In the genomic region with DNA sequence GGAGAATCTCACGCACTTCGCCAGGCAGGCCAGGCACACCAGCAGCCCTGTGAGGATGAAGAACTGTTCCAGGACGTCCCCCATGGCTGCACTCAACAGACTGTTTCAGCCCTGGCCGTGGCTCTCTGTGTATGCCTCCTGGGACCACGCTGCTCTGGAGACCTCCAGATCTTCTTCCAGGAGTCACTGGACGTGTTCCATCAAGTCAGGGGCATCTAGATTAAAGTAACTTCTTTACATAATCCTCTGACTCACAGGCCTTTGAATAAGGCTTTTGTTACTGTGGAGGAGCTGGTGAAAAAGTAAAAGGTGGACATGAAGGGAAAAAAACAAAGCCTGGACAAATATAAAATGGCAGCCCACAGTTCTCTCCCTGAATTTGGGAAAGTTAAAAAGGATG, we compare ENCODE assay signal across 17 cellular contexts. TPM values are rescaled to one million over a fixed set of nuclear protein-coding genes. Genes with fewer than 3 reads are reported as not detected.
A peak's percentile ranks its signal among the peaks of the same experiment; 100 is the strongest.
DNase-seq lines count a peak whose midpoint lies in the region; TF ChIP-seq lines count a peak whose summit lies in the region.
"Had no signal": no experiment of that assay in that cellular context is flagged by ENCODE, and none has a peak within 500 bp of the region (broad histone marks: within the 10 kb centered on the region; RNA-seq: fewer than 3 reads in every experiment).

A gene (minus strand): TSS at position 156 of the 400 bp plus-strand sequence. CDS start 72 bp downstream, at position 84.

- H3K36me3 Mint-ChIP-seq in endothelial cell (ENCODE audit: low read depth, unreplicated experiment), result no peaks in the 10 kb centered on the region
- no peaks in the 10 kb centered on the region for H3K36me3 Mint-ChIP-seq in activated naive CD4-positive, alpha-beta T cell treated with anti-CD3 and anti-CD28 coated beads, Interleukin-2, amount 10 ng/mL, durations not matched to agents 7 days and 5 days

- POLR2A ChIA-PET in RWPE1 (lab: Yijun Ruan, JAX; ENCODE audit: low non-redundant PET), result no interaction called here

- H3K4me3 ChIP-seq in HAP-1, result no peak within 1 kb of the TSS
- no peak within 1 kb of the TSS for H3K4me3 ChIP-seq in retinal pigment epithelial cell (ENCODE audit: low read length)
- H3K4me3 ChIP-seq in thyroid gland (replicated peaks in 1 of 3), result no peak within 1 kb of the TSS
- no peak within 1 kb of the TSS for H3K4me3 ChIP-seq in BE2C (ENCODE audit: low read depth, low read length)
- H3K4me3 ChIP-seq: K562 had no signal

- no peaks in the 10 kb centered on the region for H3K4me1 Mint-ChIP-seq in endothelial cell (ENCODE audit: unreplicated experiment)
- H3K4me1 Mint-ChIP-seq in activated naive CD4-positive, alpha-beta T cell treated with anti-CD3 and anti-CD28 coated beads, Interleukin-2, amount 10 ng/mL, durations not matched to agents 7 days and 5 days, result no peaks in the 10 kb centered on the region

- no peaks in the 10 kb centered on the region for H3K9me3 ChIP-seq in HAP-1
- no peaks in the 10 kb centered on the region for H3K9me3 ChIP-seq in thyroid gland
- no peaks in the 10 kb centered on the region for H3K9me3 ChIP-seq in BE2C

- no peak within 1 kb of the TSS for H3K4me3 Mint-ChIP-seq in endothelial cell (ENCODE audit: unreplicated experiment)
- H3K4me3 Mint-ChIP-seq in activated naive CD4-positive, alpha-beta T cell treated with anti-CD3 and anti-CD28 coated beads, Interleukin-2, amount 10 ng/mL, durations not matched to agents 7 days and 5 days, result no peak within 1 kb of the TSS

- H3K27ac ChIP-seq in RWPE1, result peak within 1 kb of the TSS; percentile 57
- no peak within 1 kb of the TSS for H3K27ac ChIP-seq in thyroid gland

- 82 to 88% methylated on average over 6 of the region's 6 CpGs for WGBS in thyroid gland, 2 donors

- in situ Hi-C loops in HAP-1 (cut with MboI; ENCODE audit: low sequenced_read_pairs), result no loop called here

- peaks cover 8% of the 10 kb centered on the region for H3K4me1 ChIP-seq in HAP-1
- H3K4me1 ChIP-seq in thyroid gland, result peaks cover 3 to 9% of the 10 kb centered on the region in 2 donors
- H3K4me1 ChIP-seq in BE2C, result no peaks in the 10 kb centered on the region

- H3K9me3 Mint-ChIP-seq in endothelial cell (ENCODE audit: unreplicated experiment), result no peaks in the 10 kb centered on the region
- H3K9me3 Mint-ChIP-seq in activated naive CD4-positive, alpha-beta T cell treated with anti-CD3 and anti-CD28 coated beads, Interleukin-2, amount 10 ng/mL, durations not matched to agents 7 days and 5 days, result no peaks in the 10 kb centered on the region

- H3K27me3 ChIP-seq in HAP-1 (ENCODE audit: low read depth) (no peaks in the 10 kb centered on the region), thyroid gland (no peaks in the 10 kb centered on the region), BE2C (no peaks in the 10 kb centered on the region)

- CTCF ChIA-PET in RWPE1 (lab: Yijun Ruan, JAX), result interaction anchor here (0.6 to 2.5 kb wide), 4 partner anchors 15 to 102 kb away, joined by 3 to 8 read pairs (median 4); no protein-coding TSS in a partner anchor
- CTCF ChIA-PET in activated naive CD4-positive, alpha-beta T cell treated with anti-CD3 and anti-CD28 coated beads, Interleukin-2, amount 10 ng/mL, durations not matched to agents 7 days and 5 days (lab: Charles Lee), result no interaction called here

- H3K27me3 Mint-ChIP-seq in endothelial cell (ENCODE audit: unreplicated experiment), result no peaks in the 10 kb centered on the region
- H3K27me3 Mint-ChIP-seq in activated naive CD4-positive, alpha-beta T cell treated with anti-CD3 and anti-CD28 coated beads, Interleukin-2, amount 10 ng/mL, durations not matched to agents 7 days and 5 days, result peaks cover 9% of the 10 kb centered on the region

- H3K27ac Mint-ChIP-seq in endothelial cell (ENCODE audit: unreplicated experiment), result peak within 1 kb of the TSS; percentile 30
- H3K27ac Mint-ChIP-seq in activated naive CD4-positive, alpha-beta T cell treated with anti-CD3 and anti-CD28 coated beads, Interleukin-2, amount 10 ng/mL, durations not matched to agents 7 days and 5 days, result no peak within 1 kb of the TSS

- no peak for TF ChIP-seq CTCF in RWPE1 (conservative IDR thresholded peaks at IDR 0.05; ENCODE audit: low read depth)
- no peak for TF ChIP-seq CTCF in endothelial cell (IDR thresholded peaks at IDR 0.05; ENCODE audit: unreplicated experiment)
- TF ChIP-seq CTCF in retinal pigment epithelial cell (conservative IDR thresholded peaks at IDR 0.05; ENCODE audit: low read depth, low read length), result no peak
- no peak for TF ChIP-seq CTCF in thyroid gland (IDR thresholded peaks at IDR 0.05)
- no peak for TF ChIP-seq CTCF in BE2C (IDR thresholded peaks at IDR 0.05; ENCODE audit: low read depth, low read length)

- no peaks in the 10 kb centered on the region; the same call in 1 of the 2 replicates for H3K36me3 ChIP-seq in HAP-1 (replicated peaks)
- no peaks in the 10 kb centered on the region for H3K36me3 ChIP-seq in thyroid gland
- no peaks in the 10 kb centered on the region for H3K36me3 ChIP-seq in BE2C

- intact Hi-C loops in thyroid gland (cut with DNase I), result no loop called here

- TF ChIP-seq POLR2A in thyroid gland (IDR thresholded peaks at IDR 0.05), result no peak

- DNase-seq in HAP-1 (ENCODE audit: low spot score in 2 of 2) (peak; percentile 62 to 90), RWPE1 (ENCODE audit: low spot score) (peak; percentile 69), endothelial cell (ENCODE audit: low spot score) (no peak), retinal pigment epithelial cell (ENCODE audit: low read depth) (peak; percentile 61), thyroid gland (no peak), BE2C (no peak), ureter (ENCODE audit: low spot score) (no peak)
- no peak for DNase-seq in activated naive CD4-positive, alpha-beta T cell treated with anti-CD3 and anti-CD28 coated beads, Interleukin-2, amount 10 ng/mL, durations not matched to agents 7 days and 5 days
- DNase-seq: ACHN, AML-193, EL, HCEC 1CT, NCI-H1417 treated with DMSO at 0.1 percent for 48 hours, NCI-H1930, NCI-H446, NCI-H748 treated with DMSO at 0.1 percent for 48 hours had no signal

RNA-seq across cellular contexts. Expression of the gene that starts here (rescaled TPM):
- total RNA-seq in endothelial cell (ENCODE audit: unreplicated experiment), result not detected
- total RNA-seq in thyroid gland, result 1 to 10 TPM in 3 of 4 donors, not detected in 1; 2.0 to 6.0 (median 2.2) TPM
- not detected for polyA plus RNA-seq in BE2C (2012; ENCODE audit: insufficient read depth, insufficient read length, low read depth)
- total RNA-seq in ureter, result not detected
- total RNA-seq: K562 had no signal
- polyA plus RNA-seq: K562 had no signal

Comparison
In these comparisons a context has a peak if more than half of its experiments do, and no peak if none do; other contexts are left out.
1. DNase-seq: peak in HAP-1 (2 of 2), RWPE1 (single experiment) and retinal pigment epithelial cell (single experiment); none in endothelial cell (single experiment), activated naive CD4-positive, alpha-beta T cell treated with anti-CD3 and anti-CD28 coated beads, Interleukin-2, amount 10 ng/mL, durations not matched to agents 7 days and 5 days (single experiment), thyroid gland (0 of 2), BE2C (single experiment) and ureter (single experiment).